Comparison of ENCODE assay signal across 8 cellular contexts in the genomic region with DNA sequence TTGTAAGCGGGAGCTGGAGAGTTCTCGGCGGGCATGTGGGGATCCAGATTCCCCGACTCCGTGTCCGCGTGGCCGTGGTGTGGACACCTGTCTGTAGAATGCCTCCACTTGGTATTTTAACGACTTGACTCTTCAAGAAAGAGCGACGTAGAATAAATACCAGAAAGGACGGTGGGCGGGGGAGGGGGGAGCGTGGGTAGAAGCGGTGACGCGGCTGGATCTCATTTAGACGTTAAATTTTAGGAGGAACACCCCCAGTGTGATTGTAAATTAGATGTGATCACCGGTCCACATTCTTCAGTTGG. TPM values are rescaled to one million over a fixed set of nuclear protein-coding genes. Genes with fewer than 3 reads are reported as not detected.
DNase-seq lines count a peak whose midpoint lies in the region; ATAC-seq and TF ChIP-seq lines count a peak whose summit lies in the region.

No MANE protein-coding gene starts in this region.

- DNase-seq in GM04503 (ENCODE audit: low read depth) (peak; percentile 1), hepatocyte (ENCODE audit: low spot score) (no peak), sigmoid colon (no peak)
- no peak for DNase-seq in activated CD4-positive, alpha-beta T cell treated with anti-CD3 and anti-CD28 coated beads, Interleukin-2, amount 50 U/mL, for 1 hour
- no peak for DNase-seq in activated CD4-positive, alpha-beta memory T cell treated with anti-CD3 and anti-CD28 coated beads, Interleukin-2, amount 10 ng/mL, durations not matched to agents 7 days and 5 days

- TF ChIP-seq CTCF in WI38 (IDR thresholded peaks at IDR 0.05; ENCODE audit: low read depth, low read length) = no peak
- no peak for TF ChIP-seq CTCF in hepatocyte (IDR thresholded peaks at IDR 0.05; ENCODE audit: poor library complexity)
- no peak for TF ChIP-seq CTCF in sigmoid colon (IDR thresholded peaks at IDR 0.05)

- POLR2A ChIA-PET in activated CD4-positive, alpha-beta memory T cell treated with anti-CD3 and anti-CD28 coated beads, Interleukin-2, amount 10 ng/mL, durations not matched to agents 7 days and 5 days (lab: Charles Lee) = no interaction called here

- H3K9me3 Mint-ChIP-seq in activated CD4-positive, alpha-beta memory T cell treated with anti-CD3 and anti-CD28 coated beads, Interleukin-2, amount 10 ng/mL, durations not matched to agents 7 days and 5 days = peaks cover 2% of the 10 kb centered on the region

- peaks cover 41% of the 10 kb centered on the region for H3K27me3 Mint-ChIP-seq in activated CD4-positive, alpha-beta memory T cell treated with anti-CD3 and anti-CD28 coated beads, Interleukin-2, amount 10 ng/mL, durations not matched to agents 7 days and 5 days

- H4K20me1 ChIP-seq in hepatocyte (ENCODE audit: insufficient read depth, poor library complexity, severe bottlenecking) = peaks cover 3% of the 10 kb centered on the region

- H3K4me1 ChIP-seq in hepatocyte (ENCODE audit: insufficient read depth) (no peaks in the 10 kb centered on the region), sigmoid colon (peaks cover 0 to 27% (median 19%) of the 10 kb centered on the region in 4 donors)

- H3K79me2 ChIP-seq in hepatocyte = peaks cover 26% of the 10 kb centered on the region

- peak overlapping the region; percentile 91 for H3K27ac ChIP-seq in hepatocyte
- peak overlapping the region; percentile 91 to 95 (median 94) for H3K27ac ChIP-seq in sigmoid colon

- peak overlapping the region; percentile 100 for H2AFZ ChIP-seq in hepatocyte

- intact Hi-C loops in sigmoid colon (cut with DNase I) = loop anchor here (2.0 to 5.0 kb wide), 2 partner anchors 54 to 90 kb away; no protein-coding TSS in a partner anchor

- H3K9me3 ChIP-seq in hepatocyte (ENCODE audit: low read depth) = no peaks in the 10 kb centered on the region
- no peaks in the 10 kb centered on the region for H3K9me3 ChIP-seq in sigmoid colon

- ATAC-seq in GM19351 (IDR thresholded peaks at IDR 0.05; ENCODE audit: unreplicated experiment) (no peak), HG02981 (IDR thresholded peaks at IDR 0.05; ENCODE audit: unreplicated experiment) (no peak)

- TF ChIP-seq EP300 in sigmoid colon (IDR thresholded peaks at IDR 0.05) = no peak

- peak overlapping the region; percentile 88 for H3K4me2 ChIP-seq in hepatocyte

- peak overlapping the region; percentile 67 for H3K4me3 ChIP-seq in WI38 (ENCODE audit: low read depth, low read length)
- peak overlapping the region; percentile 74 for H3K4me3 ChIP-seq in hepatocyte
- peak overlapping the region; percentile 44 to 82 (median 62) for H3K4me3 ChIP-seq in sigmoid colon

- no peak overlapping the region for H3K4me3 Mint-ChIP-seq in activated CD4-positive, alpha-beta memory T cell treated with anti-CD3 and anti-CD28 coated beads, Interleukin-2, amount 10 ng/mL, durations not matched to agents 7 days and 5 days

- H3K9me2 ChIP-seq in hepatocyte (replicated peaks; ENCODE audit: insufficient read depth) = no peaks in the 10 kb centered on the region

- H3K36me3 Mint-ChIP-seq in activated CD4-positive, alpha-beta memory T cell treated with anti-CD3 and anti-CD28 coated beads, Interleukin-2, amount 10 ng/mL, durations not matched to agents 7 days and 5 days (ENCODE audit: low read depth) = peaks cover 3% of the 10 kb centered on the region

- H3K27ac Mint-ChIP-seq in activated CD4-positive, alpha-beta memory T cell treated with anti-CD3 and anti-CD28 coated beads, Interleukin-2, amount 10 ng/mL, durations not matched to agents 7 days and 5 days = no peak overlapping the region

- no peak for TF ChIP-seq POLR2A in sigmoid colon (IDR thresholded peaks at IDR 0.05)

- H3K36me3 ChIP-seq in hepatocyte (replicated peaks; ENCODE audit: insufficient read depth, low read depth) (no peaks in the 10 kb centered on the region), sigmoid colon (no peaks in the 10 kb centered on the region)

- H3K4me1 Mint-ChIP-seq in activated CD4-positive, alpha-beta memory T cell treated with anti-CD3 and anti-CD28 coated beads, Interleukin-2, amount 10 ng/mL, durations not matched to agents 7 days and 5 days = peaks cover 2% of the 10 kb centered on the region

- CTCF ChIA-PET in activated CD4-positive, alpha-beta memory T cell treated with anti-CD3 and anti-CD28 coated beads, Interleukin-2, amount 10 ng/mL, durations not matched to agents 7 days and 5 days (lab: Charles Lee) = interaction anchor here (0.6 to 0.9 kb wide), 3 partner anchors 62 to 473 kb away, joined by 3 to 6 read pairs (median 3); no protein-coding TSS in a partner anchor

- H3K27me3 ChIP-seq in hepatocyte (peaks cover 4% of the 10 kb centered on the region), sigmoid colon (no peaks in the 10 kb centered on the region)

- WGBS in hepatocyte (ENCODE audit: low lambda C conversion rate, missing lambda C conversion rate) = 5% methylated on average over 19 of the region's 19 CpGs
- 12 to 26% methylated on average over 19 of the region's 19 CpGs for WGBS in sigmoid colon, 2 donors

RNA-seq across cellular contexts. Expression of gene PYGO1, which starts 0.6 kb away (rescaled TPM):
- total RNA-seq in hepatocyte (11.8 and 12.6 TPM in 2 replicates), sigmoid colon (10 to 100 TPM; 14.5 to 20.7 (median 18.6) TPM)
- polyA plus RNA-seq in hepatocyte (2.5 and 3.5 TPM in 2 replicates), sigmoid colon (under 1 TPM; under 0.01 to 0.85 (median 0.23) TPM)
- total RNA-seq in activated CD4-positive, alpha-beta memory T cell treated with anti-CD3 and anti-CD28 coated beads, Interleukin-2, amount 10 ng/mL, durations not matched to agents 7 days and 5 days = not detected

Comparison
In these comparisons a context has a peak if more than half of its experiments do, and no peak if none do; other contexts are left out.
1. RNA of gene PYGO1, which starts 0.6 kb away (total RNA-seq): 14.5 to 20.7 TPM in sigmoid colon and 11.8 to 12.6 TPM in hepatocyte; not detected in activated CD4-positive, alpha-beta memory T cell treated with anti-CD3 and anti-CD28 coated beads, Interleukin-2, amount 10 ng/mL, durations not matched to agents 7 days and 5 days; every median in the first group is over 10 times any median in the second.
2. Peak in every context shown above with its lines, with median percentiles within 50 percentile points of each other: H3K4me3 ChIP-seq.